ENCODE assay signal across 19 cellular contexts in genomic region chr9:34997375-34997774, GRCh38. TPM values are rescaled to one million over a fixed set of nuclear protein-coding genes. Genes with fewer than 3 reads are reported as not detected.
DNase-seq lines count a peak whose midpoint lies in the region; ATAC-seq, FAIRE-seq and TF ChIP-seq lines count a peak whose summit lies in the region.
"Had no signal": no experiment of that assay in that cellular context is flagged by ENCODE, and none has a peak within 500 bp of the region (broad histone marks: within the 10 kb centered on the region; RNA-seq: fewer than 3 reads in every experiment).

No MANE protein-coding gene starts in this region.

- TF ChIP-seq CTCF in cardiac muscle cell (IDR thresholded peaks at IDR 0.05; ENCODE audit: low read depth, low read length): no peak
- TF ChIP-seq CTCF in HepG2 (CRISPR knock-in tag; IDR thresholded peaks at IDR 0.05): no peak
- TF ChIP-seq CTCF in thoracic aorta (IDR thresholded peaks at IDR 0.05): no peak

- TF ChIP-seq RAD21 in HepG2 (CRISPR knock-in tag; IDR thresholded peaks at IDR 0.05): no peak

- peaks cover 10% of the 10 kb centered on the region for H3K36me3 Mint-ChIP-seq in activated T-helper 2 cell treated with anti-CD3 and anti-CD28 coated beads, Interferon-gamma antibody, Interleukin-2, Interleukin-4, amounts not matched to agents 10 μg/mL and 5 μg/mL and 100 μg/mL, durations not matched to agents 14 hours and 24 hours and 36 hours (ENCODE audit: low read depth)

- TF ChIP-seq POLR2A in HepG2 (IDR thresholded peaks at IDR 0.05; ENCODE audit: insufficient read depth in 1 of 2, low read depth in 2 of 2, low read length in 2 of 2): no peak

- H3K9ac ChIP-seq in HepG2 (ENCODE audit: insufficient read depth, low read depth, low read length): no peak overlapping the region

- intact Hi-C loops in left ventricle myocardium superior (cut with micrococcal nuclease) (no loop called here), HepG2 (cut with micrococcal nuclease; ENCODE audit: unreplicated experiment) (no loop called here)
- intact Hi-C loops in activated T-helper 2 cell treated with anti-CD3 and anti-CD28 coated beads, Interferon-gamma antibody, Interleukin-2, Interleukin-4, amounts not matched to agents 10 μg/mL and 5 μg/mL and 100 μg/mL, durations not matched to agents 14 hours and 24 hours and 36 hours (cut with micrococcal nuclease): no loop called here

- TF ChIP-seq EP300 in HepG2 (IDR thresholded peaks at IDR 0.05; ENCODE audit: low read depth in 2 of 2, low read length in 2 of 2): no peak
- TF ChIP-seq EP300 in HepG2 (CRISPR knock-in tag; IDR thresholded peaks at IDR 0.05; ENCODE audit: borderline replicate concordance): no peak

- H3K9me3 ChIP-seq in cardiac muscle cell (ENCODE audit: low read depth) (no peaks in the 10 kb centered on the region), HepG2 (ENCODE audit: low read length) (no peaks in the 10 kb centered on the region), thoracic aorta (no peaks in the 10 kb centered on the region)
- H3K9me3 ChIP-seq: HAP-1, ovary, spleen, uterus had no signal

- H3K27ac ChIP-seq in cardiac muscle cell (peak overlapping the region; percentile 80), HepG2 (ENCODE audit: extremely low read length, insufficient read depth, low read length) (no peak overlapping the region), thoracic aorta (peak overlapping the region; percentile 6 to 29)
- H3K27ac ChIP-seq: ovary, SK-N-MC, uterus had no signal

- CTCF ChIA-PET in HepG2 (lab: Yijun Ruan, JAX; ENCODE audit: low intra/inter-chr PET ratio, low total read pairs): no interaction called here

- ATAC-seq in left ventricle myocardium superior (no peak), HepG2 (peak; percentile 56), thoracic aorta (ENCODE audit: insufficient number of reproducible peaks, low FRiP score, low read depth) (no peak), HG02973 (IDR thresholded peaks at IDR 0.05; ENCODE audit: unreplicated experiment) (no peak)

- no peaks in the 10 kb centered on the region for H4K20me1 ChIP-seq in HepG2 (ENCODE audit: insufficient read depth, low read length)

- peaks cover 52% of the 10 kb centered on the region for H3K4me1 ChIP-seq in cardiac muscle cell (ENCODE audit: low read depth)
- H3K4me1 ChIP-seq in HepG2 (ENCODE audit: insufficient read depth, low read length): peaks cover 34% of the 10 kb centered on the region
- H3K4me1 ChIP-seq in thoracic aorta (ENCODE audit: control insufficient read depth in 1 of 2, low read depth in 2 of 2): peaks cover 21 to 42% of the 10 kb centered on the region in 2 donors

- H3K4me3 ChIP-seq in cardiac muscle cell: no peak overlapping the region
- 0 out of 6 replicates have a peak overlapping the region, but pooled peaks of 1 of the 3 experiments have one; percentile 7 for H3K4me3 ChIP-seq in HepG2 (replicated peaks in 1 of 3; ENCODE audit: insufficient read depth in 1 of 3, low read depth in 2 of 3, low read length in 3 of 3)
- no peak overlapping the region for H3K4me3 ChIP-seq in thoracic aorta
- H3K4me3 ChIP-seq: HAP-1, ovary, SK-N-MC, spleen, uterus had no signal

- peak overlapping the region; percentile 52 for H3K27ac Mint-ChIP-seq in activated T-helper 2 cell treated with anti-CD3 and anti-CD28 coated beads, Interferon-gamma antibody, Interleukin-2, Interleukin-4, amounts not matched to agents 10 μg/mL and 5 μg/mL and 100 μg/mL, durations not matched to agents 14 hours and 24 hours and 36 hours

- POLR2A ChIA-PET in HepG2 (lab: Yijun Ruan, JAX): no interaction called here

- no peaks in the 10 kb centered on the region for H3K79me2 ChIP-seq in HepG2 (ENCODE audit: insufficient read depth, low read length)

- no peak overlapping the region for H2AFZ ChIP-seq in HepG2 (ENCODE audit: low read length)

- H3K4me3 Mint-ChIP-seq in activated T-helper 2 cell treated with anti-CD3 and anti-CD28 coated beads, Interferon-gamma antibody, Interleukin-2, Interleukin-4, amounts not matched to agents 10 μg/mL and 5 μg/mL and 100 μg/mL, durations not matched to agents 14 hours and 24 hours and 36 hours (ENCODE audit: low read depth): no peak overlapping the region

- no TSS peak for BruUV-seq in HepG2 (replicated peaks; lab: Mats Ljungman, UMichigan)

- peak overlapping the region; percentile 49 for H3K4me2 ChIP-seq in HepG2 (ENCODE audit: low read depth, low read length)

- no peaks in the 10 kb centered on the region for H3K27me3 Mint-ChIP-seq in activated T-helper 2 cell treated with anti-CD3 and anti-CD28 coated beads, Interferon-gamma antibody, Interleukin-2, Interleukin-4, amounts not matched to agents 10 μg/mL and 5 μg/mL and 100 μg/mL, durations not matched to agents 14 hours and 24 hours and 36 hours (ENCODE audit: low read depth)
- H3K27me3 Mint-ChIP-seq: CD4-positive, alpha-beta memory T cell had no signal

- DNase-seq in cardiac muscle cell (ENCODE audit: low read depth in 1 of 2, low spot score in 1 of 2) (no peak), left ventricle myocardium superior (no peak), HepG2 (ENCODE audit: low spot score) (no peak), thoracic aorta (ENCODE audit: low spot score) (no peak), NCI-H524 treated with DMSO at 0.1 percent for 48 hours (lab: John Stamatoyannopoulos, UW) (no peak), SIG-M5 (lab: John Stamatoyannopoulos, UW) (no peak)
- DNase-seq in activated T-helper 2 cell treated with anti-CD3 and anti-CD28 coated beads, Interferon-gamma antibody, Interleukin-2, Interleukin-4, amounts not matched to agents 10 μg/mL and 5 μg/mL and 100 μg/mL, durations not matched to agents 14 hours and 24 hours and 36 hours (ENCODE audit: low spot score): no peak
- DNase-seq: CD4-positive, alpha-beta memory T cell; DND-41; NCI-H1092; NCI-H524; ovary; spleen; uterus had no signal

- in situ Hi-C loops in HepG2 (cut with HindIII; ENCODE audit: extremely low pct_ligation_motif_present, low pct_unique_long_range_greater_than_20kb): no loop called here

- no peak for FAIRE-seq in HepG2 (lab: Jason Lieb, UNC)
- FAIRE-seq: TTC549 had no signal

- no peaks in the 10 kb centered on the region for H3K9me3 Mint-ChIP-seq in activated T-helper 2 cell treated with anti-CD3 and anti-CD28 coated beads, Interferon-gamma antibody, Interleukin-2, Interleukin-4, amounts not matched to agents 10 μg/mL and 5 μg/mL and 100 μg/mL, durations not matched to agents 14 hours and 24 hours and 36 hours
- H3K9me3 Mint-ChIP-seq: CD4-positive, alpha-beta memory T cell had no signal

- H3K36me3 ChIP-seq in cardiac muscle cell (peaks cover 6% of the 10 kb centered on the region), HepG2 (replicated peaks in 1 of 2; ENCODE audit: control insufficient read depth in 1 of 2, insufficient read depth in 2 of 2, low read length in 2 of 2) (no peaks in the 10 kb centered on the region), thoracic aorta (peaks cover 22% of the 10 kb centered on the region)
- H3K36me3 ChIP-seq: ovary, uterus had no signal

- no peaks in the 10 kb centered on the region for H3K27me3 ChIP-seq in cardiac muscle cell
- H3K27me3 ChIP-seq in HepG2 (ENCODE audit: control insufficient read depth in 1 of 2, insufficient read depth in 2 of 2, low read length in 2 of 2): no peaks in the 10 kb centered on the region
- H3K27me3 ChIP-seq in thoracic aorta (replicated peaks; ENCODE audit: insufficient read depth): no peaks in the 10 kb centered on the region
- H3K27me3 ChIP-seq: ovary, spleen, uterus had no signal

- H3K4me1 Mint-ChIP-seq in activated T-helper 2 cell treated with anti-CD3 and anti-CD28 coated beads, Interferon-gamma antibody, Interleukin-2, Interleukin-4, amounts not matched to agents 10 μg/mL and 5 μg/mL and 100 μg/mL, durations not matched to agents 14 hours and 24 hours and 36 hours (ENCODE audit: low read depth): peaks cover 45% of the 10 kb centered on the region

RNA-seq across cellular contexts. Expression of gene DNAJB5, which starts 7.8 kb away (rescaled TPM):
- 39.0 and 44.1 TPM in 2 replicates for total RNA-seq in cardiac muscle cell
- 24.6 and 32.2 TPM in 2 replicates for polyA plus RNA-seq in cardiac muscle cell
- total RNA-seq in left ventricle myocardium superior: 36.2 TPM
- total RNA-seq in activated T-helper 2 cell treated with anti-CD3 and anti-CD28 coated beads, Interferon-gamma antibody, Interleukin-2, Interleukin-4, amounts not matched to agents 10 μg/mL and 5 μg/mL and 100 μg/mL, durations not matched to agents 14 hours and 24 hours and 36 hours: 7.5 and 11.3 TPM in 2 replicates
- total RNA-seq in HepG2 (2016; rRNA removed; fragmentation: Illumina TruSeq; extraction: Trizol): 0.69 and 0.90 TPM in 2 replicates
- total RNA-seq in HepG2 (2016; cell fraction: cytosol; rRNA removed; fragmentation: Illumina TruSeq; extraction: Trizol; ENCODE audit: low read depth): 0.20 and 0.26 TPM in 2 replicates
- total RNA-seq in HepG2 (2016; cell fraction: insoluble cytoplasmic fraction; rRNA removed; fragmentation: Illumina TruSeq; extraction: Trizol): 0.65 and 0.94 TPM in 2 replicates
- 0.68 and 0.96 TPM in 2 replicates for total RNA-seq in HepG2 (2016; cell fraction: membrane; rRNA removed; fragmentation: Illumina TruSeq; extraction: Trizol)
- 0.37 and 0.88 TPM in 2 replicates for total RNA-seq in HepG2 (2016; cell fraction: nucleus; rRNA removed; fragmentation: Illumina TruSeq; extraction: Trizol)
- polyA plus RNA-seq in HepG2 (2011; rRNA removed): 0.40 and 0.54 TPM in 2 replicates
- 0.50 and 0.63 TPM in 2 replicates for polyA plus RNA-seq in HepG2 (2011; cell fraction: cytosol; rRNA removed)
- polyA plus RNA-seq in HepG2 (2011; cell fraction: nucleus; rRNA removed): 0.39 and 0.48 TPM in 2 replicates
- polyA plus RNA-seq in HepG2 (2012): 1.2 and 1.3 TPM in 2 replicates
- 0.54 and 0.57 TPM in 2 replicates for polyA plus RNA-seq in HepG2 (2016; cell fraction: cytosol; fragmentation: Illumina TruSeq; extraction: Trizol; ENCODE audit: low read depth)
- polyA plus RNA-seq in HepG2 (2016; cell fraction: insoluble cytoplasmic fraction; fragmentation: Illumina TruSeq; extraction: Trizol; ENCODE audit: low read depth): 1.7 and 1.9 TPM in 2 replicates
- 0.74 and 1.1 TPM in 2 replicates for polyA plus RNA-seq in HepG2 (2016; cell fraction: membrane; fragmentation: Illumina TruSeq; extraction: Trizol; ENCODE audit: low read depth)
- polyA plus RNA-seq in HepG2 (2016; cell fraction: nucleus; fragmentation: Illumina TruSeq; extraction: Trizol; ENCODE audit: insufficient read depth, low read depth): 1.3 and 1.4 TPM in 2 replicates
- polyA minus RNA-seq in HepG2 (2011; rRNA and poly(A)+ RNA removed; ENCODE audit: low replicate concordance): 0.22 and 2.4 TPM in 2 replicates
- polyA minus RNA-seq in HepG2 (2011; cell fraction: cytosol; rRNA and poly(A)+ RNA removed): not detected in 2 replicates
- 0.25 and 0.52 TPM in 2 replicates for polyA minus RNA-seq in HepG2 (2011; cell fraction: nucleus; rRNA and poly(A)+ RNA removed)
- total RNA-seq in thoracic aorta: 10 to 100 TPM; 51.0 to 61.5 TPM

RNA-seq across cellular contexts. Expression of gene PHF24, which starts 39.3 kb away (rescaled TPM):
- total RNA-seq in cardiac muscle cell: 1.1 and 2.9 TPM in 2 replicates
- 0.95 and 1.4 TPM in 2 replicates for polyA plus RNA-seq in cardiac muscle cell
- 0.10 TPM for total RNA-seq in left ventricle myocardium superior
- 0.11 TPM in 1 of 2 replicates, not detected in the other for total RNA-seq in activated T-helper 2 cell treated with anti-CD3 and anti-CD28 coated beads, Interferon-gamma antibody, Interleukin-2, Interleukin-4, amounts not matched to agents 10 μg/mL and 5 μg/mL and 100 μg/mL, durations not matched to agents 14 hours and 24 hours and 36 hours
- total RNA-seq in HepG2 (2016; rRNA removed; fragmentation: Illumina TruSeq; extraction: Trizol): not detected in 2 replicates
- not detected in 2 replicates for total RNA-seq in HepG2 (2016; cell fraction: cytosol; rRNA removed; fragmentation: Illumina TruSeq; extraction: Trizol; ENCODE audit: low read depth)
- total RNA-seq in HepG2 (2016; cell fraction: insoluble cytoplasmic fraction; rRNA removed; fragmentation: Illumina TruSeq; extraction: Trizol): not detected in 2 replicates
- not detected in 2 replicates for total RNA-seq in HepG2 (2016; cell fraction: membrane; rRNA removed; fragmentation: Illumina TruSeq; extraction: Trizol)
- total RNA-seq in HepG2 (2016; cell fraction: nucleus; rRNA removed; fragmentation: Illumina TruSeq; extraction: Trizol): not detected in 2 replicates
- 0.05 TPM in 1 of 2 replicates, not detected in the other for polyA plus RNA-seq in HepG2 (2011; rRNA removed)
- not detected in 2 replicates for polyA plus RNA-seq in HepG2 (2011; cell fraction: cytosol; rRNA removed)
- polyA plus RNA-seq in HepG2 (2011; cell fraction: nucleus; rRNA removed): not detected in 2 replicates
- polyA plus RNA-seq in HepG2 (2012): not detected in 2 replicates
- not detected in 2 replicates for polyA plus RNA-seq in HepG2 (2016; cell fraction: cytosol; fragmentation: Illumina TruSeq; extraction: Trizol; ENCODE audit: low read depth)
- not detected in 2 replicates for polyA plus RNA-seq in HepG2 (2016; cell fraction: insoluble cytoplasmic fraction; fragmentation: Illumina TruSeq; extraction: Trizol; ENCODE audit: low read depth)
- not detected in 2 replicates for polyA plus RNA-seq in HepG2 (2016; cell fraction: membrane; fragmentation: Illumina TruSeq; extraction: Trizol; ENCODE audit: low read depth)
- polyA plus RNA-seq in HepG2 (2016; cell fraction: nucleus; fragmentation: Illumina TruSeq; extraction: Trizol; ENCODE audit: insufficient read depth, low read depth): not detected in 2 replicates
- polyA minus RNA-seq in HepG2 (2011; rRNA and poly(A)+ RNA removed; ENCODE audit: low replicate concordance): 0.10 TPM in 1 of 2 replicates, not detected in the other
- polyA minus RNA-seq in HepG2 (2011; cell fraction: cytosol; rRNA and poly(A)+ RNA removed): not detected in 2 replicates
- not detected in 2 replicates for polyA minus RNA-seq in HepG2 (2011; cell fraction: nucleus; rRNA and poly(A)+ RNA removed)
- total RNA-seq in thoracic aorta: under 1 TPM; 0.27 to 0.35 TPM
- total RNA-seq: CD4-positive, alpha-beta memory T cell; fibroblast of villous mesenchyme had no signal
- polyA plus RNA-seq: CD4-positive, alpha-beta memory T cell had no signal
